ENCODE assay signal across 9 cellular contexts in genomic region chr13:65926750-65927171, GRCh38.
DNase-seq lines count a peak whose midpoint lies in the region; ATAC-seq, FAIRE-seq and TF ChIP-seq lines count a peak whose summit lies in the region.
"Had no signal": no experiment of that assay in that cellular context is flagged by ENCODE, and none has a peak within 500 bp of the region (broad histone marks: within the 10 kb centered on the region; RNA-seq: fewer than 3 reads in every experiment).

No MANE protein-coding gene starts in this region.

- CTCF ChIA-PET in AG04450 (lab: Charles Lee) (no interaction called here), HEK293T (lab: Yijun Ruan, JAX) (no interaction called here)

- POLR2A ChIA-PET in AG04450 (lab: Yijun Ruan, JAX) (no interaction called here), HEK293T (lab: Yijun Ruan, JAX) (no interaction called here)

- TF ChIP-seq CTCF in AG04450 (IDR thresholded peaks at IDR 0.05; ENCODE audit: low read depth, low read length) (peak; percentile 24; the same call in 1 of the 2 replicates), esophagus squamous epithelium (IDR thresholded peaks at IDR 0.05) (no peak)

- H3K27ac ChIP-seq in AG04450 (ENCODE audit: low read depth, low read length) (no peak overlapping the region), esophagus squamous epithelium (no peak overlapping the region)

- DNase-seq in AG04450 (ENCODE audit: low read depth, low spot score) (no peak), HEK293T (ENCODE audit: extremely low spot score) (no peak), SHP77 treated with DMSO at 0.1 percent for 48 hours (lab: John Stamatoyannopoulos, UW) (peak; percentile 81), iPS DF 19.7 (ENCODE audit: low read depth, low spot score) (peak; percentile 50), esophagus squamous epithelium (lab: John Stamatoyannopoulos, UW) (no peak), GF-D8 (lab: John Stamatoyannopoulos, UW) (no peak), HTR-8/SVneo (ENCODE audit: insufficient read length, low spot score) (no peak)

- intact Hi-C loops in esophagus squamous epithelium (cut with DNase I): no loop called here

- no peak for ATAC-seq in HG02840 (IDR thresholded peaks at IDR 0.05; ENCODE audit: low FRiP score, unreplicated experiment)

- H3K9me3 ChIP-seq in AG04450 (ENCODE audit: control insufficient read depth, insufficient read depth, low read length) (no peaks in the 10 kb centered on the region), esophagus squamous epithelium (no peaks in the 10 kb centered on the region)

- no peaks in the 10 kb centered on the region for H3K4me1 ChIP-seq in esophagus squamous epithelium

- no peaks in the 10 kb centered on the region for H3K36me3 ChIP-seq in esophagus squamous epithelium

- WGBS in esophagus squamous epithelium, 2 donors: 11 to 12% methylated on average over 5 to 6 of the region's 7 CpGs

- no peak for FAIRE-seq in HTR-8/SVneo (lab: Jason Lieb, UNC)
- FAIRE-seq: islet of Langerhans had no signal

- no peak for TF ChIP-seq POLR2A in esophagus squamous epithelium (IDR thresholded peaks at IDR 0.05)

- H3K4me3 ChIP-seq in AG04450 (ENCODE audit: low read depth, low read length) (no peak overlapping the region), esophagus squamous epithelium (no peak overlapping the region)

- H3K27me3 ChIP-seq in AG04450 (ENCODE audit: control insufficient read depth, insufficient read depth, low read length): no peaks in the 10 kb centered on the region
- no peaks in the 10 kb centered on the region for H3K27me3 ChIP-seq in esophagus squamous epithelium

TF ChIP-seq in HEK293T, 16 proteins besides CTCF, POLR2A, EP300 and RAD21:
- TF ChIP-seq FOXM1 (IDR thresholded peaks at IDR 0.05; ENCODE audit: borderline replicate concordance): 0 out of 2 replicates have a peak, but pooled peaks have one; percentile 27
- no peak for TF ChIP-seq SUZ12 (IDR thresholded peaks at IDR 0.05)
- TF ChIP-seq HDGF (IDR thresholded peaks at IDR 0.05; ENCODE audit: borderline replicate concordance): no peak
- TF ChIP-seq L3MBTL2 (conservative IDR thresholded peaks at IDR 0.05): no peak

Comparison
In these comparisons a context has a peak if more than half of its experiments do, and no peak if none do; other contexts are left out.
1. DNase-seq: peak in SHP77 treated with DMSO at 0.1 percent for 48 hours (single experiment) and iPS DF 19.7 (single experiment); none in AG04450 (single experiment), HEK293T (single experiment), esophagus squamous epithelium (single experiment), GF-D8 (single experiment) and HTR-8/SVneo (single experiment).